In genomic region chr20:1263853-1264252, GRCh38 we compare ENCODE assay signal across 22 cellular contexts. TPM values are rescaled to one million over a fixed set of nuclear protein-coding genes. Genes with fewer than 3 reads are reported as not detected.
DNase-seq lines count a peak whose midpoint lies in the region; ATAC-seq, FAIRE-seq and TF ChIP-seq lines count a peak whose summit lies in the region.
"Had no signal": no experiment of that assay in that cellular context is flagged by ENCODE, and none has a peak within 500 bp of the region (broad histone marks: within the 10 kb centered on the region; RNA-seq: fewer than 3 reads in every experiment).

No MANE protein-coding gene starts in this region.

- no peak overlapping the region for H4K8ac ChIP-seq in mesendoderm (ENCODE audit: low read depth, low read length)

- H3K9me1 ChIP-seq in K562 (ENCODE audit: control insufficient read depth, insufficient read depth, low read length): no peaks in the 10 kb centered on the region

- H3K79me1 ChIP-seq in mesendoderm (ENCODE audit: low read length): no peaks in the 10 kb centered on the region

- no peak overlapping the region for H3K4me2 ChIP-seq in K562 (ENCODE audit: insufficient read depth, low read length)
- no peak overlapping the region for H3K4me2 ChIP-seq in mesendoderm (ENCODE audit: low read length)

- TF ChIP-seq RAD21 in K562 (CRISPR knock-in tag; conservative IDR thresholded peaks at IDR 0.05 in 1 of 2, IDR thresholded peaks at IDR 0.05 in 1 of 2): no peak

- no peak for TF ChIP-seq POLR2A in K562 (conservative IDR thresholded peaks at IDR 0.05)

- H3K9ac ChIP-seq in K562 (ENCODE audit: insufficient read depth in 1 of 2, low read depth in 2 of 2, low read length in 2 of 2): no peak overlapping the region
- H3K9ac ChIP-seq in mesendoderm (ENCODE audit: low read length): no peak overlapping the region

- in situ Hi-C loops in K562 (cut with MboI): no loop called here

- peaks cover 9% of the 10 kb centered on the region; the same call in 1 of the 2 replicates for H3K9me3 ChIP-seq in K562 (replicated peaks; ENCODE audit: control insufficient read depth, insufficient read depth, low read depth, low read length)
- H3K9me3 ChIP-seq: HAP-1, right lobe of liver, thoracic aorta had no signal

- H2AK5ac ChIP-seq in mesendoderm (ENCODE audit: low read length): no peak overlapping the region

- H3K4me3 ChIP-seq in K562 (no peak overlapping the region), mesendoderm (ENCODE audit: low read length) (no peak overlapping the region)
- H3K4me3 ChIP-seq: HAP-1, heart right ventricle, right lobe of liver, thoracic aorta had no signal

- no TSS peak for BruUV-seq in K562 (replicated peaks; lab: Mats Ljungman, UMichigan)

- no peaks in the 10 kb centered on the region for H3K36me3 ChIP-seq in K562 (ENCODE audit: control insufficient read depth, insufficient read depth, low read length)
- H3K36me3 ChIP-seq in mesendoderm (ENCODE audit: control insufficient read depth, insufficient read depth, low read length): no peaks in the 10 kb centered on the region
- H3K36me3 ChIP-seq: HAP-1, heart right ventricle, right lobe of liver, thoracic aorta had no signal

- no peak overlapping the region for H3K23ac ChIP-seq in mesendoderm (ENCODE audit: low read length)

- DNase-seq in DMS 273 (lab: John Stamatoyannopoulos, UW; ENCODE audit: unreplicated experiment) (peak; percentile 59), HFFc6 (peak; percentile 11), K562 (ENCODE audit: extremely low read depth in 1 of 4, low spot score in 3 of 4) (peak in 1 of 4 experiments; percentile 47), mesendoderm (peak; percentile 49), GM10248 (ENCODE audit: extremely low spot score) (no peak), Ammon's horn (ENCODE audit: low spot score) (no peak)
- DNase-seq: heart right ventricle; islet precursor cell; midbrain; NCI-H1048; nucleus accumbens; right lobe of liver; Right ventricle myocardium superior; stimulated activated CD4-positive, alpha-beta T cell treated with anti-CD3 and anti-CD28 coated beads, Interleukin-2, amount 100 ng/mL, for 24 hours; T-helper 17 cell had no signal

- ATAC-seq in K562 (no peak), HG03442 (IDR thresholded peaks at IDR 0.05; ENCODE audit: unreplicated experiment) (no peak)
- ATAC-seq: heart right ventricle, right lobe of liver, T-helper 17 cell had no signal

- TF ChIP-seq CTCF in HFFc6 (IDR thresholded peaks at IDR 0.05) (no peak), K562 (IDR thresholded peaks at IDR 0.05 in 2 of 3, conservative IDR thresholded peaks at IDR 0.05 in 1 of 3; ENCODE audit: insufficient read depth in 2 of 3, low read depth in 1 of 3, low read length in 3 of 3) (no peak), GM10248 (IDR thresholded peaks at IDR 0.05; ENCODE audit: control extremely low read depth, extremely low read depth, low read depth, missing control alignments) (no peak)

- H3K18ac ChIP-seq in mesendoderm (ENCODE audit: low read length): no peak overlapping the region

- no peak overlapping the region for H2BK15ac ChIP-seq in mesendoderm (replicated peaks; ENCODE audit: low read depth)

- H3K27ac ChIP-seq in K562 (ENCODE audit: extremely low read depth, low read depth, low read length): no peak overlapping the region; the same call in 2 of the 3 replicates
- no peak overlapping the region for H3K27ac ChIP-seq in mesendoderm (ENCODE audit: low read depth, low read length)
- H3K27ac ChIP-seq: heart right ventricle, right lobe of liver, thoracic aorta had no signal

- no peak overlapping the region for H3K56ac ChIP-seq in mesendoderm (ENCODE audit: low read length)

- WGBS in K562 (ENCODE audit: insufficient coverage, low coverage, missing lambda C conversion rate): 89% methylated on average over 1 of the region's 1 CpG
- WGBS in mesendoderm (ENCODE audit: extremely low coverage, insufficient coverage, low lambda C conversion rate): no CpG with 5 or more reads among the region's 1 CpG

- H3K4me1 Mint-ChIP-seq in HFFc6 (ENCODE audit: low read depth): peaks cover 36% of the 10 kb centered on the region

- H2BK5ac ChIP-seq in mesendoderm (ENCODE audit: low read length): no peak overlapping the region

- no peak for TF ChIP-seq EP300 in K562 (IDR thresholded peaks at IDR 0.05; ENCODE audit: low read length)

- H3K27ac Mint-ChIP-seq in HFFc6: no peak overlapping the region
- H3K27ac Mint-ChIP-seq: CD14-positive monocyte had no signal

- intact Hi-C loops in K562 (cut with micrococcal nuclease): no loop called here

- CTCF ChIA-PET in K562 (lab: Yijun Ruan, JAX; ENCODE audit: low intra/inter-chr PET ratio) (no interaction called here), GM10248 (lab: Yijun Ruan, JAX) (interaction anchor here (1.1 to 1.5 kb wide), 2 partner anchors 9 to 154 kb away, joined by 3 read pairs; no protein-coding TSS in a partner anchor)

- H2BK120ac ChIP-seq in mesendoderm (ENCODE audit: low read depth, low read length): no peak overlapping the region

- no peak overlapping the region for H3K4me3 Mint-ChIP-seq in HFFc6
- H3K4me3 Mint-ChIP-seq: T-helper 17 cell had no signal

- H3K4me1 ChIP-seq in K562 (replicated peaks in 1 of 2; ENCODE audit: control insufficient read depth in 2 of 2, insufficient read depth in 2 of 2, low read length in 2 of 2) (peaks cover 12 to 39% of the 10 kb centered on the region in 2 experiments), mesendoderm (ENCODE audit: control insufficient read depth, low read depth, low read length) (no peaks in the 10 kb centered on the region)
- H3K4me1 ChIP-seq: HAP-1 had no signal

- H3K79me2 ChIP-seq in K562 (ENCODE audit: control insufficient read depth, insufficient read depth, low read length): no peaks in the 10 kb centered on the region; the same call in 2 of the 3 replicates
- H3K79me2 ChIP-seq in mesendoderm (ENCODE audit: control insufficient read depth, insufficient read depth, low read length): no peaks in the 10 kb centered on the region

- H3K27me3 ChIP-seq in K562 (ENCODE audit: control insufficient read depth in 2 of 2, insufficient read depth in 2 of 2, low read length in 2 of 2) (no peaks in the 10 kb centered on the region), mesendoderm (ENCODE audit: insufficient read depth, low read length, poor library complexity) (no peaks in the 10 kb centered on the region)
- H3K27me3 ChIP-seq: right lobe of liver had no signal

- H4K5ac ChIP-seq in mesendoderm (ENCODE audit: low read length): no peak overlapping the region

- no peak overlapping the region for H3K4ac ChIP-seq in mesendoderm (ENCODE audit: low read depth, low read length)

- H3K27me3 Mint-ChIP-seq in HFFc6 (ENCODE audit: insufficient read depth): peaks cover 4% of the 10 kb centered on the region; the same call in 1 of the 2 replicates
- H3K27me3 Mint-ChIP-seq: T-helper 17 cell had no signal

- H3K36me3 Mint-ChIP-seq in HFFc6 (ENCODE audit: low read depth): no peaks in the 10 kb centered on the region

- FAIRE-seq in K562 (lab: Jason Lieb, UNC): peak; percentile 26
- FAIRE-seq: GM12892 had no signal

- no peaks in the 10 kb centered on the region for H4K20me1 ChIP-seq in K562 (replicated peaks; ENCODE audit: control insufficient read depth, insufficient read depth, low read length)

- H2AFZ ChIP-seq in K562 (ENCODE audit: low read depth, low read length): 0 out of 2 replicates have a peak overlapping the region, but pooled peaks have one; percentile 22

- peaks cover 10% of the 10 kb centered on the region for H3K9me3 Mint-ChIP-seq in HFFc6

- POLR2A ChIA-PET in K562 (lab: Yijun Ruan, JAX): interaction anchor here (1.6 kb wide), 1 partner anchor 11 kb away, joined by 3 read pairs; no protein-coding TSS in a partner anchor
- POLR2A ChIA-PET in GM10248 (lab: Yijun Ruan, JAX): no interaction called here

RNA-seq across cellular contexts. Expression of gene SNPH, which starts 2.2 kb away (rescaled TPM):
- 10 to 100 TPM; 12.0 to 15.3 (median 13.3) TPM for total RNA-seq in HFFc6 (2021; fragmentation: NEBNext Ultra II Directional; extraction: Animal tissue kit (Norgen Biotek cat#: 25700))
- total RNA-seq in K562 (2011; cell fraction: chromatin; rRNA removed; ENCODE audit: low replicate concordance): 3.4 and 5.0 TPM in 2 replicates
- total RNA-seq in K562 (2011; cell fraction: nucleolus; rRNA removed): 2.8 TPM in 2 replicates
- 2.8 and 3.2 TPM in 2 replicates for total RNA-seq in K562 (2011; cell fraction: nucleoplasm; rRNA removed)
- total RNA-seq in K562 (2014; rRNA removed) (4.2 and 5.7 TPM in 2 replicates), K562 (2014; rRNA removed; fragmentation: Illumina TruSeq; extraction: Trizol) (0.80 and 0.98 TPM in 2 replicates), K562 (2015; rRNA removed; fragmentation: Illumina TruSeq; extraction: Trizol) (1.3 and 1.4 TPM in 2 replicates), K562 (2021) (3.9 TPM in 2 replicates)
- polyA plus RNA-seq in K562 (2011; rRNA removed) (1.1 and 1.4 TPM in 2 replicates), K562 (2014; fragmentation: Illumina TruSeq; extraction: Trizol) (1.5 and 2.1 TPM in 2 replicates), K562 (2014; fragmentation: Nextera tagmentation; extraction: Ambion mirVana) (under 1 TPM; 0.03 to 0.08 TPM), K562 (2014; rRNA removed) (2.1 and 2.8 TPM in 2 replicates)
- polyA plus RNA-seq in K562 (2011; cell fraction: cytosol; rRNA removed): 1.2 and 3.1 TPM in 2 replicates
- polyA plus RNA-seq in K562 (2011; cell fraction: nucleus; rRNA removed): 3.4 and 6.9 TPM in 2 replicates
- polyA plus RNA-seq in K562 (2012): 1.4 and 2.6 TPM in 2 replicates
- 0.69 and 0.91 TPM in 2 replicates for polyA minus RNA-seq in K562 (2011; rRNA and poly(A)+ RNA removed)
- 2.2 and 2.4 TPM in 2 replicates for polyA minus RNA-seq in K562 (2011; cell fraction: cytosol; rRNA and poly(A)+ RNA removed)
- polyA minus RNA-seq in K562 (2011; cell fraction: nucleus; rRNA and poly(A)+ RNA removed): 1.3 and 1.6 TPM in 2 replicates
- 0.51 TPM for polyA plus RNA-seq in mesendoderm (2013, experiment 1 of 2)
- 0.60 TPM for polyA plus RNA-seq in mesendoderm (2013, experiment 2 of 2)

RNA-seq across cellular contexts. Expression of gene RAD21L1, which starts 38.0 kb away (rescaled TPM):
- total RNA-seq in HFFc6 (2021; fragmentation: NEBNext Ultra II Directional; extraction: Animal tissue kit (Norgen Biotek cat#: 25700)): under 1 TPM; 0.35 to 0.89 (median 0.56) TPM
- total RNA-seq in K562 (2011; cell fraction: chromatin; rRNA removed; ENCODE audit: low replicate concordance): 1.6 and 7.8 TPM in 2 replicates
- 1.5 and 2.0 TPM in 2 replicates for total RNA-seq in K562 (2011; cell fraction: nucleolus; rRNA removed)
- 3.7 and 4.1 TPM in 2 replicates for total RNA-seq in K562 (2011; cell fraction: nucleoplasm; rRNA removed)
- 0.45 TPM in 2 replicates for total RNA-seq in K562 (2014; rRNA removed)
- total RNA-seq in K562 (2014; rRNA removed; fragmentation: Illumina TruSeq; extraction: Trizol): 0.44 and 1.1 TPM in 2 replicates
- 0.23 and 0.29 TPM in 2 replicates for total RNA-seq in K562 (2015; rRNA removed; fragmentation: Illumina TruSeq; extraction: Trizol)
- 1.3 and 1.7 TPM in 2 replicates for total RNA-seq in K562 (2021)
- 1.4 and 1.7 TPM in 2 replicates for polyA plus RNA-seq in K562 (2011; rRNA removed)
- polyA plus RNA-seq in K562 (2011; cell fraction: cytosol; rRNA removed): 0.03 and 0.24 TPM in 2 replicates
- polyA plus RNA-seq in K562 (2011; cell fraction: nucleus; rRNA removed): 0.82 and 1.4 TPM in 2 replicates
- 0.42 and 0.53 TPM in 2 replicates for polyA plus RNA-seq in K562 (2012)
- polyA plus RNA-seq in K562 (2014; fragmentation: Illumina TruSeq; extraction: Trizol): 0.65 and 0.69 TPM in 2 replicates
- under 1 TPM in 1 of 2 experiments, not detected in 1; 0.17 TPM for polyA plus RNA-seq in K562 (2014; fragmentation: Nextera tagmentation; extraction: Ambion mirVana)
- 0.24 and 0.42 TPM in 2 replicates for polyA plus RNA-seq in K562 (2014; rRNA removed)
- polyA minus RNA-seq in K562 (2011; rRNA and poly(A)+ RNA removed): 2.1 and 2.6 TPM in 2 replicates
- polyA minus RNA-seq in K562 (2011; cell fraction: cytosol; rRNA and poly(A)+ RNA removed): 0.86 and 1.2 TPM in 2 replicates
- polyA minus RNA-seq in K562 (2011; cell fraction: nucleus; rRNA and poly(A)+ RNA removed): 2.0 and 3.7 TPM in 2 replicates
- 0.06 TPM for polyA plus RNA-seq in mesendoderm (2013, experiment 1 of 2)
- 0.11 TPM for polyA plus RNA-seq in mesendoderm (2013, experiment 2 of 2)
- total RNA-seq: chondrocyte, G401, heart right ventricle, right lobe of liver, Right ventricle myocardium superior, T-helper 17 cell, thoracic aorta had no signal
- polyA plus RNA-seq: CD14-positive monocyte, heart right ventricle had no signal

Comparison
In these comparisons a context has a peak if more than half of its experiments do, and no peak if none do; other contexts are left out.
1. DNase-seq: peak in DMS 273 (single experiment), HFFc6 (single experiment) and mesendoderm (single experiment); none in GM10248 (single experiment) and Ammon's horn (single experiment).